ENCODE assay signal across 8 cellular contexts in the genomic region with DNA sequence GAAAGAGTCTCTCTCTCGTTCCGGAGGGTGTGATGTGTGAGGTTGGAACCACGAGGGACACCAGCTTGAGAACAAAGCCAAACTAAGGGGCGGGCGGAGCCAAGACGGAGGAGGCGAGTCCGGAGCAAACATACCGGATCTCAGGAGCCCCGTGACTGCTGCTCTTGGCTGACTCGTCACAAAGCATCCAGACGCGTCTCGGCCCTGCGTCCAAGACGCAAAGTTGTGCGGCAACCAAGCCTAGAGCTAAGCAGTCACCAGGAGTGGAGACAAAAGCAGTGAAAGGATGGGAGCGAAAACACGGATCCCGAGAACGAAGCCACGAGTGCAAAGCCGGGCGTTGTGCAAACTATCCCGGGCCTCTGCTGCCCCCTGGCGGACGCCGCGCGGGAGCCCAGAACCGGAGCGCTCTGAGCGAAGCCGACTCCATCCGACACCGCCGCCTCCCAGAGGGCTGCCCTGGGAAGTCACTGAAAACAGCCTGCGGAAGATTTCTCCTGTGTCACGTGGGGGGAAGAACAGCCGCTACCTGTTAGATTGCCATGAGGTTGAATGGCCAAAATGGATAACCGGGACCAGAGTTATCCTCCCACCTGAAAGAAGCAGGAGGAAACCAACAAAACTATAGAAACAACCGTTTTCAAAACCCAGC. TPM values are rescaled to one million over a fixed set of nuclear protein-coding genes. Genes with fewer than 3 reads are reported as not detected.
DNase-seq lines count a peak whose midpoint lies in the region; ATAC-seq and TF ChIP-seq lines count a peak whose summit lies in the region.

No MANE protein-coding gene starts in this region.

- H3K4me3 ChIP-seq in AG04449 (ENCODE audit: low read depth, low read length) (peak overlapping the region; percentile 69), colonic mucosa (peak overlapping the region; percentile 35)

- H3K27me3 ChIP-seq in colonic mucosa: no peaks in the 10 kb centered on the region

- DNase-seq in AG04449 (ENCODE audit: low read depth, low spot score) (no peak), NCI-H226 (peak; percentile 35), colonic mucosa (peak; percentile 96), left colon (peak; percentile 82 to 96)
- peak; percentile 90 for DNase-seq in activated CD4-positive, alpha-beta T cell treated with anti-CD3 and anti-CD28 coated beads for 48 hours
- peak; percentile 77 to 87 (median 80) for DNase-seq in stimulated activated CD4-positive, alpha-beta T cell treated with anti-CD3 and anti-CD28 coated beads, Interleukin-1b, Interleukin-23, amount 100 ng/mL, for 24 hours (ENCODE audit: low read depth in 4 of 4, low spot score in 1 of 4)

- TF ChIP-seq CTCF in AG04449 (IDR thresholded peaks at IDR 0.05; ENCODE audit: insufficient read depth, low read length, missing control alignments) (peak; percentile 95), colonic mucosa (IDR thresholded peaks at IDR 0.05) (peak; percentile 98)

- peak overlapping the region in 1 of 2 donors; percentile 53 for H3K9ac ChIP-seq in colonic mucosa (ENCODE audit: low read depth in 2 of 2, low read length in 2 of 2)

- CTCF ChIA-PET in AG04449 (lab: Yijun Ruan, JAX): interaction anchor here (0.7 to 5.9 kb wide), 44 partner anchors 10 to 1212 kb away, joined by 3 to 43 read pairs (median 4); no protein-coding TSS in a partner anchor

- H3K9me3 ChIP-seq in colonic mucosa: no peaks in the 10 kb centered on the region

- no peak overlapping the region for H3K27ac ChIP-seq in colonic mucosa

- POLR2A ChIA-PET in AG04449 (lab: Yijun Ruan, JAX): no interaction called here

- intact Hi-C loops in colonic mucosa (cut with DNase I) (loop anchor here (5.0 kb wide), 1 partner anchor 1192 kb away; no protein-coding TSS in a partner anchor), left colon (cut with DNase I, micrococcal nuclease) (no loop called here)

- H3K36me3 ChIP-seq in colonic mucosa: no peaks in the 10 kb centered on the region

- ATAC-seq in GM18868 (IDR thresholded peaks at IDR 0.05; ENCODE audit: unreplicated experiment): peak; percentile 91
- ATAC-seq in HG03139 (IDR thresholded peaks at IDR 0.05; ENCODE audit: unreplicated experiment): peak; percentile 90
- ATAC-seq in left colon: peak; percentile 92

- H3K4me1 ChIP-seq in colonic mucosa: peaks cover 2% of the 10 kb centered on the region

RNA-seq across cellular contexts. Expression of a gene that starts 46.4 kb away (rescaled TPM):
- 10 to 100 TPM; 14.5 to 17.6 TPM for total RNA-seq in colonic mucosa
- 10 to 100 TPM; 25.0 to 33.1 TPM for total RNA-seq in left colon
